24 cellular contexts compared by ENCODE assay signal in genomic region chr7:41298343-41298875, GRCh38.
"Had no signal": no experiment of that assay in that cellular context is flagged by ENCODE, and none has a peak within 500 bp of the region (broad histone marks: within the 10 kb centered on the region; RNA-seq: fewer than 3 reads in every experiment).

No MANE protein-coding gene starts in this region.

- H3K27me3 ChIP-seq: brain microvascular endothelial cell, colonic mucosa, foreskin keratinocyte, left lung, suprapubic skin, transverse colon, vagina had no signal

- ATAC-seq: foreskin keratinocyte, left lung, mucosa of descending colon, right cardiac atrium had no signal

- H3K27ac ChIP-seq: brain microvascular endothelial cell, colonic mucosa, foreskin keratinocyte, left lung, prostate gland, suprapubic skin, transverse colon, vagina, VCaP had no signal

- H3K4me3 ChIP-seq: colonic mucosa, left lung, mucosa of descending colon, prostate gland, suprapubic skin, transverse colon, vagina had no signal

- FAIRE-seq: endometrium had no signal

- H3K4me1 ChIP-seq: colonic mucosa, foreskin keratinocyte, left lung, prostate gland, suprapubic skin, transverse colon, vagina had no signal

- DNase-seq: activated CD4-positive, alpha-beta T cell treated with anti-CD3 and anti-CD28 coated beads, Interleukin-2, amount 50 U/mL, for 1 hour; activated CD4-positive, CD25-positive, alpha-beta regulatory T cell treated with anti-CD3 and anti-CD28 coated beads, Interleukin-2, amount 50 U/mL, for 72 hours; activated CD8-positive, alpha-beta memory T cell treated with anti-CD3 and anti-CD28 coated beads for 24 hours; activated CD8-positive, alpha-beta memory T cell treated with anti-CD3 and anti-CD28 coated beads, Interleukin-2, amount 50 U/mL, for 48 hours; activated effector memory CD4-positive, alpha-beta T cell treated with Interleukin-2 at 50 U/mL for 16 hours; activated naive CD4-positive, alpha-beta T cell treated with anti-CD3 and anti-CD28 coated beads, Interleukin-2, amount 10 ng/mL, durations not matched to agents 7 days and 5 days; activated T-cell treated with anti-CD3 and anti-CD28 coated beads, Interleukin-2, amount 50 U/mL, for 48 hours; aorta; brain microvascular endothelial cell; central memory CD4-positive, alpha-beta T cell; colonic mucosa; foreskin keratinocyte; left lung; mucosa of descending colon; naive B cell; right cardiac atrium; stimulated activated CD4-positive, alpha-beta T cell treated with anti-CD3 and anti-CD28 coated beads, Interleukin-15, amount 100 ng/mL, for 24 hours; stimulated activated CD4-positive, alpha-beta T cell treated with anti-CD3 and anti-CD28 coated beads, Interleukin-2, amount 100 ng/mL, for 48 hours; transverse colon had no signal

- H3K36me3 ChIP-seq: brain microvascular endothelial cell, colonic mucosa, left lung, prostate gland, suprapubic skin, transverse colon, vagina had no signal

- H3K9me3 ChIP-seq: colonic mucosa, left lung, mucosa of descending colon, prostate gland, suprapubic skin, transverse colon, vagina had no signal
